ENCODE assay signal across 25 cellular contexts in genomic region chr6:167229586-167229985, GRCh38.
"Had no signal": no experiment of that assay in that cellular context is flagged by ENCODE, and none has a peak within 500 bp of the region (broad histone marks: within the 10 kb centered on the region; RNA-seq: fewer than 3 reads in every experiment).

No MANE protein-coding gene starts in this region.

- H3K9me3 Mint-ChIP-seq: activated naive CD8-positive, alpha-beta T cell treated with anti-CD3 and anti-CD28 coated beads, Interleukin-2, amount 10 ng/mL, durations not matched to agents 7 days and 5 days; activated T-cell treated with anti-CD3 and anti-CD28 coated beads, Interleukin-2, amount 50 U/mL, for 4 hours; activated T-helper 2 cell treated with anti-CD3 and anti-CD28 coated beads, Interferon-gamma antibody, Interleukin-2, Interleukin-4, amounts not matched to agents 10 μg/mL and 5 μg/mL and 100 μg/mL, durations not matched to agents 14 hours and 24 hours and 36 hours; effector memory CD8-positive, alpha-beta T cell; natural killer cell treated with Interleukin-12 subunit alpha and Interleukin-12 subunit beta and Interleukin-15 and Interleukin-18, amount 100 ng/mL, for 72 hours had no signal

- H3K4me1 ChIP-seq: esophagus squamous epithelium, gastrocnemius medialis, pancreas, psoas muscle, right atrium auricular region, upper lobe of left lung had no signal

- H3K4me3 ChIP-seq: esophagus squamous epithelium, gastrocnemius medialis, pancreas, psoas muscle, right atrium auricular region, thoracic aorta, upper lobe of left lung had no signal

- H3K4me1 Mint-ChIP-seq: activated CD4-positive, alpha-beta T cell treated with anti-CD3 and anti-CD28 coated beads for 36 hours; activated naive CD8-positive, alpha-beta T cell treated with anti-CD3 and anti-CD28 coated beads, Interleukin-2, amount 10 ng/mL, durations not matched to agents 7 days and 5 days had no signal

- ATAC-seq: activated CD4-positive, alpha-beta T cell treated with anti-CD3 and anti-CD28 coated beads for 36 hours; activated T-cell treated with anti-CD3 and anti-CD28 coated beads, Interleukin-2, amount 50 U/mL, for 4 hours; effector memory CD8-positive, alpha-beta T cell; gastrocnemius medialis; left cardiac atrium; natural killer cell treated with Interleukin-12 subunit alpha and Interleukin-12 subunit beta and Interleukin-15 and Interleukin-18, amount 100 ng/mL, for 72 hours; pancreas; psoas muscle had no signal

- H3K27me3 ChIP-seq: pancreas, right atrium auricular region, upper lobe of left lung had no signal

- H3K36me3 Mint-ChIP-seq: activated naive CD8-positive, alpha-beta T cell treated with anti-CD3 and anti-CD28 coated beads, Interleukin-2, amount 10 ng/mL, durations not matched to agents 7 days and 5 days; natural killer cell treated with Interleukin-12 subunit alpha and Interleukin-12 subunit beta and Interleukin-15 and Interleukin-18, amount 100 ng/mL, for 72 hours had no signal

- DNase-seq: activated CD4-positive, alpha-beta T cell treated with anti-CD3 and anti-CD28 coated beads for 36 hours; activated CD4-positive, alpha-beta T cell treated with anti-CD3 and anti-CD28 coated beads, Interleukin-2, amount 50 U/mL, for 4 hours; activated CD8-positive, alpha-beta memory T cell treated with anti-CD3 and anti-CD28 coated beads for 24 hours; activated CD8-positive, alpha-beta memory T cell treated with anti-CD3 and anti-CD28 coated beads, Interleukin-2, amount 50 U/mL, for 4 hours; activated naive CD4-positive, alpha-beta T cell treated with Interleukin-2 at 50 U/mL for 16 hours; activated naive CD8-positive, alpha-beta T cell treated with anti-CD3 and anti-CD28 coated beads, Interleukin-2, amount 10 ng/mL, durations not matched to agents 7 days and 5 days; activated T-cell treated with anti-CD3 and anti-CD28 coated beads, Interleukin-2, amount 50 U/mL, for 4 hours; amniotic stem cell; dermis blood vessel endothelial cell; effector memory CD8-positive, alpha-beta T cell; esophagus squamous epithelium; gastrocnemius medialis; hypothalamus; left cardiac atrium; pancreas; psoas muscle; stimulated activated CD4-positive, alpha-beta T cell treated with anti-CD3 and anti-CD28 coated beads, Interleukin-4, amount 100 ng/mL, for 24 hours; stimulated activated naive CD4-positive, alpha-beta T cell treated with Interleukin-2 at 50 U/mL for 16 hours; T-helper 9 cell; upper lobe of left lung had no signal

- H3K36me3 ChIP-seq: esophagus squamous epithelium, gastrocnemius medialis, neutrophil, pancreas, right atrium auricular region, thoracic aorta, upper lobe of left lung had no signal

- H3K27ac ChIP-seq: esophagus squamous epithelium, gastrocnemius medialis, neutrophil, pancreas, psoas muscle, right atrium auricular region, thoracic aorta, upper lobe of left lung had no signal

- H3K9me3 ChIP-seq: esophagus squamous epithelium, gastrocnemius medialis, neutrophil, pancreas, psoas muscle, right atrium auricular region, thoracic aorta, upper lobe of left lung had no signal

- H3K27ac Mint-ChIP-seq: activated CD4-positive, alpha-beta T cell treated with anti-CD3 and anti-CD28 coated beads for 36 hours; activated naive CD8-positive, alpha-beta T cell treated with anti-CD3 and anti-CD28 coated beads, Interleukin-2, amount 10 ng/mL, durations not matched to agents 7 days and 5 days; activated T-helper 2 cell treated with anti-CD3 and anti-CD28 coated beads, Interferon-gamma antibody, Interleukin-2, Interleukin-4, amounts not matched to agents 10 μg/mL and 5 μg/mL and 100 μg/mL, durations not matched to agents 14 hours and 24 hours and 36 hours; effector memory CD8-positive, alpha-beta T cell; natural killer cell treated with Interleukin-12 subunit alpha and Interleukin-12 subunit beta and Interleukin-15 and Interleukin-18, amount 100 ng/mL, for 72 hours had no signal

- H3K4me3 Mint-ChIP-seq: activated CD4-positive, alpha-beta T cell treated with anti-CD3 and anti-CD28 coated beads for 36 hours; activated naive CD8-positive, alpha-beta T cell treated with anti-CD3 and anti-CD28 coated beads, Interleukin-2, amount 10 ng/mL, durations not matched to agents 7 days and 5 days; activated T-cell treated with anti-CD3 and anti-CD28 coated beads, Interleukin-2, amount 50 U/mL, for 4 hours; effector memory CD8-positive, alpha-beta T cell; natural killer cell treated with Interleukin-12 subunit alpha and Interleukin-12 subunit beta and Interleukin-15 and Interleukin-18, amount 100 ng/mL, for 72 hours had no signal
